8 cellular contexts compared by ENCODE assay signal in the genomic region with DNA sequence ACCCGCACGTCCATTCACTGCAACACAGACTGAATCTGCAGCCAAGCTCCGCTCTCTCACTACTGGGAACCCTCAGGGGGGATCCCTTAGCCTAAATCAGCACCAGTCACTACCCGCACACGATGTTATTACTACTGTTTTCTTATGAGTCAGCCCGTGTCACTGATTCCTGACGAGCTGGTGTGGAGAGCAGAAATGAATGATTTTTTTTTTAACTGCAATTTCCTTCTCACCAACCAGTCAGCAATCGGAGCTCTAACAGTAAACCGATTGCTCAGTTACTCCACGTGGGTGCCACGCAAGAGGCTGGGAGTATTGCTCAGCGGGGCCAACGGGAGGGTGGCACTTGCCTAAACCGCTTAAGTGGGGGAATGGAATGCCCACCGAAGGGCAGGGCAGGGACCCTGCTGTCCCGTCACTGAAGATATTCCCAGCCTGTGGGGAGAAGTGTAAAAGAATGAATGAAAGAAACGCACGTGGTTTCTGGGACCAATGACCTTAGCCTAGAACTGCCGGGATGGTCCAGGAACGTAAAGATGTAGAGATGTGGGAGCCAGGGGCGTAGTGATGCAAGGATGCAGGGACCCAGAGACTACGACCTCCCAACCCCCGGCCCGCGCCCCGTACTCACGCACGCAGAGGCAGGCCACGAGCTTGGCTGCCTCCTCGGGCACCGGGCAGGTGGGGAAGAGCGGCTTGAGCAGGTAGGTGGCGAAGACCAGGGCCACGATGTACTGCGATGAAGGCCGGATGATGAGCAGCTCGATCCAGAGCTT. TPM values are rescaled to one million over a fixed set of nuclear protein-coding genes. Genes with fewer than 3 reads are reported as not detected.
DNase-seq lines count a peak whose midpoint lies in the region; ATAC-seq, FAIRE-seq and TF ChIP-seq lines count a peak whose summit lies in the region.
"Not testable (repeated sequence)": the region's sequence is repeated elsewhere in the genome, so short reads cannot be mapped to it uniquely, and the experiment has no call there.

No MANE protein-coding gene starts in this region.

- peak; percentile 39 for ATAC-seq in GM18511 (IDR thresholded peaks at IDR 0.05; ENCODE audit: unreplicated experiment)
- ATAC-seq in HG03196 (IDR thresholded peaks at IDR 0.05; ENCODE audit: unreplicated experiment) = peak; percentile 40
- ATAC-seq in gastrocnemius medialis = peak in 1 of 2 donors; percentile 24

- H3K9me2 ChIP-seq in OCI-LY7 (ENCODE audit: insufficient read depth, low read length) = not testable (repeated sequence)

- peaks cover 48% of the 10 kb centered on the region for H3K4me1 ChIP-seq in OCI-LY7 (ENCODE audit: insufficient read depth, low read length, poor library complexity, severe bottlenecking)
- not testable (repeated sequence) for H3K4me1 ChIP-seq in kidney (ENCODE audit: control insufficient read depth in 1 of 2, insufficient read depth in 1 of 2, low read depth in 1 of 2, low read length in 2 of 2); gastrocnemius medialis

- not testable (repeated sequence) for H3K27me3 ChIP-seq in dorsolateral prefrontal cortex, gastrocnemius medialis

- H4K20me1 ChIP-seq in OCI-LY7 (ENCODE audit: insufficient read depth, low read length) = peaks cover 20% of the 10 kb centered on the region

- H3K4me2 ChIP-seq in OCI-LY7 (ENCODE audit: low read length) = peak overlapping the region; percentile 75

- H3K79me2 ChIP-seq in OCI-LY7 (ENCODE audit: insufficient read depth, low read depth, low read length) = peaks cover 58% of the 10 kb centered on the region

- not testable (repeated sequence) for H3K9me3 ChIP-seq in OCI-LY7 (ENCODE audit: low read length); kidney (ENCODE audit: control insufficient read depth in 1 of 2, low read length in 2 of 2); gastrocnemius medialis

- not testable (repeated sequence) for TF ChIP-seq POLR2A in gastrocnemius medialis (IDR thresholded peaks at IDR 0.05)

- FAIRE-seq in kidney (lab: Jason Lieb, UNC) = not testable (repeated sequence)

- CTCF ChIA-PET in OCI-LY7 (lab: Charles Lee; ENCODE audit: unreplicated experiment) = interaction anchor here (0.8 kb wide), 1 partner anchor 19 kb away, joined by 3 read pairs; no protein-coding TSS in a partner anchor

- not testable (repeated sequence) for TF ChIP-seq CTCF in OCI-LY7 (conservative IDR thresholded peaks at IDR 0.05; ENCODE audit: low read length); dorsolateral prefrontal cortex (IDR thresholded peaks at IDR 0.05 in 54 of 56, conservative IDR thresholded peaks at IDR 0.05 in 2 of 56; ENCODE audit: low read depth in 1 of 56, partially characterized antibody in 56 of 56); kidney (IDR thresholded peaks at IDR 0.05; ENCODE audit: borderline replicate concordance, extremely low read depth, insufficient read depth); gastrocnemius medialis (IDR thresholded peaks at IDR 0.05 in 4 of 5, conservative IDR thresholded peaks at IDR 0.05 in 1 of 5)

- peak overlapping the region; percentile 48 for H3K27ac ChIP-seq in OCI-LY7 (ENCODE audit: low read depth, low read length, poor library complexity, severe bottlenecking)
- H3K27ac ChIP-seq in dorsolateral prefrontal cortex = peak overlapping the region in 33 of 59 donors; percentile 7 to 93 (median 63)
- H3K27ac ChIP-seq in kidney (ENCODE audit: low read depth in 2 of 2, low read length in 2 of 2) = not testable (repeated sequence)
- H3K27ac ChIP-seq in gastrocnemius medialis = peak overlapping the region in 2 of 4 donors; percentile 27 to 68

- H2AFZ ChIP-seq in OCI-LY7 (ENCODE audit: low read length) = not testable (repeated sequence)

- H3K4me3 ChIP-seq in OCI-LY7 (ENCODE audit: low read depth, low read length, poor library complexity, severe bottlenecking) = peak overlapping the region; percentile 99
- H3K4me3 ChIP-seq in dorsolateral prefrontal cortex = peak overlapping the region; percentile 43 to 78 (median 65)
- peak overlapping the region; percentile 37 to 38 for H3K4me3 ChIP-seq in kidney (ENCODE audit: low read length in 2 of 2)
- peak overlapping the region; percentile 54 to 67 (median 57) for H3K4me3 ChIP-seq in gastrocnemius medialis

- intact Hi-C loops in OCI-LY7 (cut with micrococcal nuclease; ENCODE audit: unreplicated experiment); dorsolateral prefrontal cortex (cut with DNase I); kidney (cut with DNase I): not testable (repeated sequence)
- intact Hi-C loops in gastrocnemius medialis (cut with DNase I; ENCODE audit: low total_unique reads) = loop anchor here (10.0 kb wide), 1 partner anchor 946 kb away; a partner anchor contains a TSS

- peak; percentile 93 for DNase-seq in A172 (ENCODE audit: low spot score)
- DNase-seq in OCI-LY7 (ENCODE audit: low spot score) = peak; percentile 60
- DNase-seq in activated CD8-positive, alpha-beta memory T cell treated with anti-CD3 and anti-CD28 coated beads, Interleukin-2, amount 50 U/mL, for 4 hours = peak; percentile 75
- DNase-seq in dorsolateral prefrontal cortex = peak in 2 of 10 donors; percentile 57 to 67
- not testable (repeated sequence) for DNase-seq in kidney, gastrocnemius medialis

- BruUV-seq in OCI-LY7 (replicated peaks; lab: Mats Ljungman, UMichigan) = TSS peak; percentile 71

- in situ Hi-C loops in gastrocnemius medialis (cut with MboI; ENCODE audit: low sequenced_read_pairs in 4 of 4) = not testable (repeated sequence)

- not testable (repeated sequence) for H3K9ac ChIP-seq in kidney (ENCODE audit: low read length in 2 of 2)

- POLR2A ChIA-PET in OCI-LY7 (lab: Charles Lee) = interaction anchor here (0.6 to 1.4 kb wide), 6 partner anchors 10 to 103 kb away, joined by 3 to 9 read pairs (median 4); a partner anchor contains a TSS

- H3K36me3 ChIP-seq in OCI-LY7 (ENCODE audit: insufficient read depth, low read length) = peaks cover 48% of the 10 kb centered on the region
- H3K36me3 ChIP-seq in kidney (ENCODE audit: control insufficient read depth in 1 of 2, insufficient read depth in 2 of 2, low read length in 2 of 2); gastrocnemius medialis: not testable (repeated sequence)

RNA-seq across cellular contexts. Expression of a gene that starts 0.9 kb away (rescaled TPM):
- total RNA-seq in A172 (2014; rRNA removed; shearing (Covaris generic)) = 75.8 and 85.2 TPM in 2 replicates
- 99.3 and 140 TPM in 2 replicates for total RNA-seq in OCI-LY7 (2014; rRNA removed; shearing (Covaris generic))
- total RNA-seq in OCI-LY7 (2022) = 258 and 283 TPM in 2 replicates
- 100 to 1,000 TPM in 16 of 120 experiments, 10 to 100 TPM in 104; 37.8 to 157 (median 74.3) TPM for total RNA-seq in dorsolateral prefrontal cortex
- 18.7 TPM for total RNA-seq in kidney
- polyA plus RNA-seq in kidney (ENCODE audit: insufficient read depth, low read depth, low replicate concordance) = 17.0 TPM
- 100 to 1,000 TPM in 1 of 4 donors, 10 to 100 TPM in 2, 1 to 10 TPM in 1; 7.0 to 133 (median 19.1) TPM for total RNA-seq in gastrocnemius medialis

Comparison
In these comparisons a context has a peak if more than half of its experiments do, and no peak if none do; other contexts are left out.
1. H3K4me3 ChIP-seq: peak in every context shown above with its lines; median percentile 99 in OCI-LY7; 65 in dorsolateral prefrontal cortex; 57 in gastrocnemius medialis; 38 in kidney.